In the genomic region with DNA sequence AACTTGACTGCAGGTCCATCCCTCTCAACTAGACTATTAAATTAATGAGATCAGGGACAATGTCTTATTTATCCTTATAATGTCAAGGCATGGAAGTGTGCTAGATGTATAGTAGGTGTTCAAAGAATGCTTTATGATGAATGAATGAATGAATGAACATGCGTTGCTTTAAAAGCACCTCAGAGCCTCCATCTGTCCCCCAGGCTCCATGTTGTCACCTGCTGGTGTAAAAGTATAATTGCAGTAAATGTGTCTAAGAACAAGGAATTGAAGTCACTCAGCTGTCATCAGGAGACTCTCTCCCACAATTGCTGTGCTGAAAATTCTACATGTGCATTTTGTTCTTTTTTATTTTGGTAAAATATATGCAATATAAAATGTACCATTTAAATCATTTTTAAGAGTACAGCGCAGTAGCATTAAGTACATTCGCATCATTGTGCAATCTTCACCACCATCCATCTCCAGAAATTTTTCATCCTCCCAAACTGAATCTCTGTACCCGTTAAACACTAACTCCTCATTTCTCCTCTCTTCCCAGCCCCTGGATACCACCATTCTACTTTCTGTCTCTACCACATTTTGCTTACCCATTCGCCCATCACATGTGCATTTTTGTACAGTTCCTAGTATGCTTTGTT, we compare ENCODE assay signal across 1 cellular context.
TF ChIP-seq lines count a peak whose summit lies in the region.

No MANE protein-coding gene starts in this region.

TF ChIP-seq in IMR-90, 13 proteins besides CTCF, POLR2A, EP300 and RAD21 (continued from another document):
- TF ChIP-seq, protein P1, sequence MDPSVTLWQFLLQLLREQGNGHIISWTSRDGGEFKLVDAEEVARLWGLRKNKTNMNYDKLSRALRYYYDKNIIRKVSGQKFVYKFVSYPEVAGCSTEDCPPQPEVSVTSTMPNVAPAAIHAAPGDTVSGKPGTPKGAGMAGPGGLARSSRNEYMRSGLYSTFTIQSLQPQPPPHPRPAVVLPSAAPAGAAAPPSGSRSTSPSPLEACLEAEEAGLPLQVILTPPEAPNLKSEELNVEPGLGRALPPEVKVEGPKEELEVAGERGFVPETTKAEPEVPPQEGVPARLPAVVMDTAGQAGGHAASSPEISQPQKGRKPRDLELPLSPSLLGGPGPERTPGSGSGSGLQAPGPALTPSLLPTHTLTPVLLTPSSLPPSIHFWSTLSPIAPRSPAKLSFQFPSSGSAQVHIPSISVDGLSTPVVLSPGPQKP (IDR thresholded peaks at IDR 0.05; ENCODE audit: borderline replicate concordance, low read depth, low read length): no peak
- TF ChIP-seq, protein P2, sequence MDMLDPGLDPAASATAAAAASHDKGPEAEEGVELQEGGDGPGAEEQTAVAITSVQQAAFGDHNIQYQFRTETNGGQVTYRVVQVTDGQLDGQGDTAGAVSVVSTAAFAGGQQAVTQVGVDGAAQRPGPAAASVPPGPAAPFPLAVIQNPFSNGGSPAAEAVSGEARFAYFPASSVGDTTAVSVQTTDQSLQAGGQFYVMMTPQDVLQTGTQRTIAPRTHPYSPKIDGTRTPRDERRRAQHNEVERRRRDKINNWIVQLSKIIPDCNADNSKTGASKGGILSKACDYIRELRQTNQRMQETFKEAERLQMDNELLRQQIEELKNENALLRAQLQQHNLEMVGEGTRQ (IDR thresholded peaks at IDR 0.05; ENCODE audit: low read depth, low read length): no peak
- no peak for TF ChIP-seq RFX5 (IDR thresholded peaks at IDR 0.05; ENCODE audit: low read depth, low read length)
